ENCODE assay signal across 1 cellular context in genomic region chr3:38397320-38397719, GRCh38.
TF ChIP-seq lines count a peak whose summit lies in the region.

No MANE protein-coding gene starts in this region.

TF ChIP-seq in HepG2, 621 proteins besides CTCF, POLR2A, EP300 and RAD21 (continued from another document and continues in another):
- TF ChIP-seq LBX2 (CRISPR knock-in tag; IDR thresholded peaks at IDR 0.05; ENCODE audit: borderline replicate concordance) (no peak), CENPX (CRISPR knock-in tag; IDR thresholded peaks at IDR 0.05) (no peak), KLF6 (CRISPR knock-in tag; IDR thresholded peaks at IDR 0.05) (peak; percentile 62; the same call in 1 of the 2 replicates), ZNF207 (IDR thresholded peaks at IDR 0.05; ENCODE audit: borderline replicate concordance) (no peak), FOXJ3 (CRISPR knock-in tag; IDR thresholded peaks at IDR 0.05; ENCODE audit: borderline replicate concordance) (no peak), HES4 (CRISPR knock-in tag; IDR thresholded peaks at IDR 0.05; ENCODE audit: borderline replicate concordance) (0 out of 2 replicates have a peak, but pooled peaks have one; percentile 54), ARNTL (CRISPR knock-in tag; IDR thresholded peaks at IDR 0.05) (peak; percentile 58; the same call in 1 of the 2 replicates), IKZF1 (IDR thresholded peaks at IDR 0.05) (no peak), IRX3 (CRISPR knock-in tag; IDR thresholded peaks at IDR 0.05; ENCODE audit: borderline replicate concordance, low read depth) (no peak), CBX2 (IDR thresholded peaks at IDR 0.05; ENCODE audit: low read depth, low read length) (no peak), CBX2 (CRISPR knock-in tag; IDR thresholded peaks at IDR 0.05; ENCODE audit: low read depth) (no peak), RCOR2 (CRISPR knock-in tag; IDR thresholded peaks at IDR 0.05) (no peak), CSRNP2 (CRISPR knock-in tag; conservative IDR thresholded peaks at IDR 0.05; ENCODE audit: low read depth) (no peak), CBX1 (IDR thresholded peaks at IDR 0.05; ENCODE audit: low read depth) (no peak), HIVEP1 (CRISPR knock-in tag; IDR thresholded peaks at IDR 0.05) (no peak), TRAFD1 (CRISPR knock-in tag; IDR thresholded peaks at IDR 0.05; ENCODE audit: borderline replicate concordance) (no peak), ZNF224 (CRISPR knock-in tag; IDR thresholded peaks at IDR 0.05) (no peak), EHMT2 (IDR thresholded peaks at IDR 0.05; ENCODE audit: borderline replicate concordance, low read depth, low read length) (peak; percentile 78; the same call in 1 of the 2 replicates), PHF8 (CRISPR knock-in tag; IDR thresholded peaks at IDR 0.05) (no peak), RXRA (CRISPR knock-in tag; IDR thresholded peaks at IDR 0.05) (no peak), LCORL (IDR thresholded peaks at IDR 0.05) (no peak), LCORL (CRISPR knock-in tag; IDR thresholded peaks at IDR 0.05) (no peak), ZNF225 (CRISPR knock-in tag; IDR thresholded peaks at IDR 0.05) (no peak), SNRNP70 (IDR thresholded peaks at IDR 0.05; ENCODE audit: low read depth, low read length) (no peak), HNRNPH1 (optimal IDR thresholded peaks at IDR 0.05; ENCODE audit: low read depth, low read length) (no peak), NKX3-1 (CRISPR knock-in tag; IDR thresholded peaks at IDR 0.05) (no peak), HNF4G (IDR thresholded peaks at IDR 0.05; ENCODE audit: borderline replicate concordance, low read depth, low read length) (peak; percentile 41; the same call in 1 of the 2 replicates), HNF4G (CRISPR knock-in tag; IDR thresholded peaks at IDR 0.05; ENCODE audit: borderline replicate concordance, low read depth) (no peak), ZNF260 (CRISPR knock-in tag; IDR thresholded peaks at IDR 0.05; ENCODE audit: borderline replicate concordance, low read depth) (no peak), NPAS2 (CRISPR knock-in tag; IDR thresholded peaks at IDR 0.05; ENCODE audit: borderline replicate concordance) (no peak), NFE2 (CRISPR knock-in tag; IDR thresholded peaks at IDR 0.05) (no peak), ZNF556 (CRISPR knock-in tag; IDR thresholded peaks at IDR 0.05; ENCODE audit: borderline replicate concordance) (no peak; the same call in 1 of the 2 replicates), FOXP1 (IDR thresholded peaks at IDR 0.05) (no peak), FOXP1 (CRISPR knock-in tag; IDR thresholded peaks at IDR 0.05) (no peak), ZNF251 (CRISPR knock-in tag; IDR thresholded peaks at IDR 0.05) (no peak), SP1 (IDR thresholded peaks at IDR 0.05) (no peak), SP1 (CRISPR knock-in tag; IDR thresholded peaks at IDR 0.05) (no peak), ZC3H13 (CRISPR knock-in tag; IDR thresholded peaks at IDR 0.05) (no peak), TEAD3 (CRISPR knock-in tag; optimal IDR thresholded peaks at IDR 0.05; ENCODE audit: borderline replicate concordance) (peak; percentile 18), ZNF766 (CRISPR knock-in tag; IDR thresholded peaks at IDR 0.05; ENCODE audit: borderline replicate concordance) (no peak), ZSCAN22 (CRISPR knock-in tag; IDR thresholded peaks at IDR 0.05) (no peak), ZNF18 (CRISPR knock-in tag; IDR thresholded peaks at IDR 0.05; ENCODE audit: insufficient replicate concordance) (no peak), SAP130 (CRISPR knock-in tag; IDR thresholded peaks at IDR 0.05; ENCODE audit: low read depth) (peak; percentile 77), ZNF598 (CRISPR knock-in tag; IDR thresholded peaks at IDR 0.05; ENCODE audit: borderline replicate concordance) (no peak), SCMH1 (CRISPR knock-in tag; IDR thresholded peaks at IDR 0.05; ENCODE audit: borderline replicate concordance) (no peak), TARDBP (CRISPR knock-in tag; IDR thresholded peaks at IDR 0.05) (0 out of 2 replicates have a peak, but pooled peaks have one; percentile 31), CBX5 (CRISPR knock-in tag; IDR thresholded peaks at IDR 0.05; ENCODE audit: borderline replicate concordance) (no peak), MBNL3 (CRISPR knock-in tag; conservative IDR thresholded peaks at IDR 0.05) (no peak), RFXAP (CRISPR knock-in tag; IDR thresholded peaks at IDR 0.05; ENCODE audit: borderline replicate concordance) (no peak), PHF20 (CRISPR knock-in tag; IDR thresholded peaks at IDR 0.05) (no peak), HNRNPUL1 (IDR thresholded peaks at IDR 0.05; ENCODE audit: low read depth, low read length) (no peak), ZNF576 (CRISPR knock-in tag; IDR thresholded peaks at IDR 0.05) (no peak), RXRB (CRISPR knock-in tag; IDR thresholded peaks at IDR 0.05; ENCODE audit: borderline replicate concordance) (peak; percentile 70; the same call in 1 of the 2 replicates), ZBTB1 (CRISPR knock-in tag; IDR thresholded peaks at IDR 0.05; ENCODE audit: borderline replicate concordance) (no peak), RFXANK (CRISPR knock-in tag; IDR thresholded peaks at IDR 0.05) (no peak), TERF1 (CRISPR knock-in tag; IDR thresholded peaks at IDR 0.05) (no peak), ZFP37 (CRISPR knock-in tag; IDR thresholded peaks at IDR 0.05; ENCODE audit: borderline replicate concordance) (peak; percentile 59; the same call in 1 of the 2 replicates), THYN1 (CRISPR knock-in tag; IDR thresholded peaks at IDR 0.05; ENCODE audit: borderline replicate concordance, low read depth) (no peak), ZHX1 (CRISPR knock-in tag; IDR thresholded peaks at IDR 0.05; ENCODE audit: low read depth) (no peak), ZNF704 (CRISPR knock-in tag; IDR thresholded peaks at IDR 0.05; ENCODE audit: borderline replicate concordance) (no peak), DBP (CRISPR knock-in tag; IDR thresholded peaks at IDR 0.05; ENCODE audit: not compliant biosample characterization) (no peak), ZNF816 (CRISPR knock-in tag; IDR thresholded peaks at IDR 0.05; ENCODE audit: borderline replicate concordance) (no peak), NCOA5 (CRISPR knock-in tag; IDR thresholded peaks at IDR 0.05) (no peak), SIX1 (CRISPR knock-in tag; IDR thresholded peaks at IDR 0.05; ENCODE audit: borderline replicate concordance) (no peak), ZNF644 (CRISPR knock-in tag; IDR thresholded peaks at IDR 0.05; ENCODE audit: low read depth) (0 out of 2 replicates have a peak, but pooled peaks have one; percentile 40), ELK4 (CRISPR knock-in tag; IDR thresholded peaks at IDR 0.05; ENCODE audit: borderline replicate concordance) (no peak), SMYD3 (CRISPR knock-in tag; IDR thresholded peaks at IDR 0.05) (no peak), ZNF788 (CRISPR knock-in tag; IDR thresholded peaks at IDR 0.05; ENCODE audit: borderline replicate concordance) (0 out of 2 replicates have a peak, but pooled peaks have one; percentile 42), ZNF841 (CRISPR knock-in tag; IDR thresholded peaks at IDR 0.05; ENCODE audit: borderline replicate concordance) (no peak), KAT8 (CRISPR knock-in tag; IDR thresholded peaks at IDR 0.05) (no peak; the same call in 1 of the 2 replicates), DNMT1 (CRISPR knock-in tag; IDR thresholded peaks at IDR 0.05) (no peak)
